Comparison of ENCODE assay signal across 18 cellular contexts in the genomic region with DNA sequence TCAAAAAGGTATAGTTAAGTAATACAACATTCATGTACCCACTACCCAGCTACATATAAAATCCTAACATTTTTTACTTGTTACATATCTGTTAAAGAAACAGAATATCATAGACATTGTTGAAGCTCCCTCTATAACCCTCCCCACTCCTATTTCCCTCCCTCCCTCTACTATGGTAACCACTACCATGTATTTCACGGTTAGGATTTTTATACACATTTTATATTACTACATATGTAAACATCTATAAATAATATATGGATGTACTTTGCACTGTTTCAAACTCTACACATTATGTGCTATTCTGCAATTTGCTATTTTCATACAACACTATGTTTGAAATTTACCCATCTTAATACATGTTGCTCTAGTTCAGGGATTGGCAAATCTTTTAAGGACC.
"Had no signal": no experiment of that assay in that cellular context is flagged by ENCODE, and none has a peak within 500 bp of the region (broad histone marks: within the 10 kb centered on the region; RNA-seq: fewer than 3 reads in every experiment).

No MANE protein-coding gene starts in this region.

- H3K79me2 ChIP-seq: hepatocyte had no signal

- H3K4me1 ChIP-seq: esophagus muscularis mucosa, foreskin keratinocyte, gastroesophageal sphincter, heart left ventricle, left lung, lower lobe of right lung had no signal

- H3K4me2 ChIP-seq: hepatocyte had no signal

- H3K9me3 ChIP-seq: esophagus muscularis mucosa, gastroesophageal sphincter, heart left ventricle, left lung, lower lobe of right lung had no signal

- H3K27ac ChIP-seq: coronary artery, dorsolateral prefrontal cortex, esophagus muscularis mucosa, foreskin keratinocyte, gastroesophageal sphincter, heart left ventricle, hepatocyte, left lung, lower lobe of right lung had no signal

- DNase-seq: dermis blood vessel endothelial cell; dorsolateral prefrontal cortex; effector CD4-positive, alpha-beta T cell; effector memory CD4-positive, alpha-beta T cell; foreskin keratinocyte; heart left ventricle; hypothalamus; immature natural killer cell; left lung; left ventricle myocardium superior; lower lobe of right lung; mesenchymal stem cell; naive thymus-derived CD4-positive, alpha-beta T cell; natural killer cell had no signal

- H2AFZ ChIP-seq: hepatocyte had no signal

- H3K4me3 ChIP-seq: coronary artery, dorsolateral prefrontal cortex, esophagus muscularis mucosa, gastroesophageal sphincter, heart left ventricle, hepatocyte, left lung, lower lobe of right lung had no signal

- ATAC-seq: foreskin keratinocyte; gastroesophageal sphincter; heart left ventricle; left lung; left ventricle myocardium superior; lower lobe of right lung; naive thymus-derived CD4-positive, alpha-beta T cell; natural killer cell had no signal

- H3K27me3 ChIP-seq: dorsolateral prefrontal cortex, esophagus muscularis mucosa, foreskin keratinocyte, gastroesophageal sphincter, heart left ventricle, hepatocyte, left lung had no signal
